In genomic region chr9:36341936-36342577, GRCh38 we compare ENCODE assay signal across 16 cellular contexts. TPM values are rescaled to one million over a fixed set of nuclear protein-coding genes. Genes with fewer than 3 reads are reported as not detected.
A peak's percentile ranks its signal among the peaks of the same experiment; 100 is the strongest.
DNase-seq lines count a peak whose midpoint lies in the region; ATAC-seq and TF ChIP-seq lines count a peak whose summit lies in the region.
"Had no signal": no experiment of that assay in that cellular context is flagged by ENCODE, and none has a peak within 500 bp of the region (broad histone marks: within the 10 kb centered on the region; RNA-seq: fewer than 3 reads in every experiment).

No MANE protein-coding gene starts in this region.

- TF ChIP-seq POLR2A in esophagus muscularis mucosa (IDR thresholded peaks at IDR 0.05; ENCODE audit: low read depth): no peak

- H3K4me3 Mint-ChIP-seq in T-helper 2 cell treated with Interferon-gamma antibody and Interleukin-4, amounts not matched to agents 5 μg/mL and 100 μg/mL, for 36 hours: no peak overlapping the region
- H3K4me3 Mint-ChIP-seq: HFFc6, IgD-negative memory B cell, WTC11 had no signal

- H3K27me3 ChIP-seq in esophagus muscularis mucosa: no peaks in the 10 kb centered on the region
- H3K27me3 ChIP-seq in PC-3 (ENCODE audit: low read length): no peaks in the 10 kb centered on the region

- H3K4me3 ChIP-seq in GM12865 (ENCODE audit: low read depth, low read length): no peak overlapping the region
- H3K4me3 ChIP-seq in esophagus muscularis mucosa: no peak overlapping the region
- H3K4me3 ChIP-seq in PC-3 (ENCODE audit: low read length): no peak overlapping the region
- H3K4me3 ChIP-seq: PC-9 had no signal

- H4K20me1 ChIP-seq in PC-3 (ENCODE audit: low read length): no peaks in the 10 kb centered on the region

- no peaks in the 10 kb centered on the region for H3F3A ChIP-seq in PC-3 (ENCODE audit: low read length, unreplicated experiment)

- H3K27ac ChIP-seq in esophagus muscularis mucosa (replicated peaks in 1 of 4): no peak overlapping the region
- H3K27ac ChIP-seq in PC-3 (ENCODE audit: low read length): no peak overlapping the region
- H3K27ac ChIP-seq: C4-2B, PC-9 had no signal

- CTCF ChIA-PET in PC-3 (lab: Charles Lee): no interaction called here

- H3K27me3 Mint-ChIP-seq in T-helper 2 cell treated with Interferon-gamma antibody and Interleukin-4, amounts not matched to agents 5 μg/mL and 100 μg/mL, for 36 hours (ENCODE audit: low read depth): no peaks in the 10 kb centered on the region
- H3K27me3 Mint-ChIP-seq: IgD-negative memory B cell had no signal

- TF ChIP-seq EP300 in esophagus muscularis mucosa (IDR thresholded peaks at IDR 0.05): no peak

- intact Hi-C loops in esophagus muscularis mucosa (cut with DNase I) (no loop called here), PC-3 (cut with micrococcal nuclease) (no loop called here)

- H3K4me1 ChIP-seq in esophagus muscularis mucosa (peaks cover 0 to 9% (median 0%) of the 10 kb centered on the region in 4 donors), PC-3 (ENCODE audit: insufficient read depth, low read length) (no peaks in the 10 kb centered on the region)

- peak; percentile 55 for DNase-seq in GM12865 (ENCODE audit: low read depth)
- peak; percentile 17 for DNase-seq in T-helper 2 cell treated with Interferon-gamma antibody and Interleukin-4, amounts not matched to agents 5 μg/mL and 100 μg/mL, for 36 hours (ENCODE audit: low spot score)
- DNase-seq in lung microvascular endothelial cell (ENCODE audit: low read depth in 2 of 2): peak; percentile 21 to 39
- no peak for DNase-seq in kidney glomerular epithelial cell (lab: John Stamatoyannopoulos, UW)
- DNase-seq in esophagus muscularis mucosa (ENCODE audit: extremely low spot score): no peak
- no peak for DNase-seq in Kasumi-1 (lab: John Stamatoyannopoulos, UW)
- DNase-seq in PC-3: no peak
- DNase-seq: activated effector memory CD4-positive, alpha-beta T cell treated with Interleukin-2 at 50 U/mL for 16 hours; effector memory CD4-positive, alpha-beta T cell; foreskin melanocyte; HFFc6; PC-9 had no signal

- 85% methylated on average over 3 of the region's 3 CpGs for WGBS in esophagus muscularis mucosa

- no TSS peak for BruUV-seq in PC-3 (replicated peaks; lab: Mats Ljungman, UMichigan)

- peaks cover 18% of the 10 kb centered on the region for H3K4me1 Mint-ChIP-seq in T-helper 2 cell treated with Interferon-gamma antibody and Interleukin-4, amounts not matched to agents 5 μg/mL and 100 μg/mL, for 36 hours (ENCODE audit: low read depth)
- H3K4me1 Mint-ChIP-seq: IgD-negative memory B cell had no signal

- peaks cover 8 to 96% (median 60%) of the 10 kb centered on the region in 4 donors for H3K36me3 ChIP-seq in esophagus muscularis mucosa
- H3K36me3 ChIP-seq in PC-3 (ENCODE audit: low read depth, low read length): peaks cover 11% of the 10 kb centered on the region

- H3K9me2 ChIP-seq in PC-3 (replicated peaks; ENCODE audit: low read length): no peaks in the 10 kb centered on the region

- H3K9me3 Mint-ChIP-seq in T-helper 2 cell treated with Interferon-gamma antibody and Interleukin-4, amounts not matched to agents 5 μg/mL and 100 μg/mL, for 36 hours: no peaks in the 10 kb centered on the region
- H3K9me3 Mint-ChIP-seq: HFFc6, IgD-negative memory B cell, WTC11 had no signal

- no peak overlapping the region for H3K9ac ChIP-seq in PC-3 (ENCODE audit: low read length)

- H3K9me3 ChIP-seq in esophagus muscularis mucosa: no peaks in the 10 kb centered on the region
- H3K9me3 ChIP-seq in PC-3 (ENCODE audit: low read length): no peaks in the 10 kb centered on the region

- POLR2A ChIA-PET in PC-3 (lab: Charles Lee; ENCODE audit: unreplicated experiment): no interaction called here

- no peaks in the 10 kb centered on the region for H3K79me2 ChIP-seq in PC-3 (ENCODE audit: low read length)

- H3K4me2 ChIP-seq in PC-3 (ENCODE audit: low read length): no peak overlapping the region
- H3K4me2 ChIP-seq: PC-9 had no signal

- H3K27ac Mint-ChIP-seq in T-helper 2 cell treated with Interferon-gamma antibody and Interleukin-4, amounts not matched to agents 5 μg/mL and 100 μg/mL, for 36 hours: peak overlapping the region; percentile 80
- H3K27ac Mint-ChIP-seq: HFFc6, WTC11 had no signal

- H2AFZ ChIP-seq in PC-3 (ENCODE audit: low read length): no peak overlapping the region
- H2AFZ ChIP-seq: PC-9 had no signal

- peak; percentile 64 for ATAC-seq in GM19351 (IDR thresholded peaks at IDR 0.05; ENCODE audit: unreplicated experiment)
- no peak for ATAC-seq in PC-3
- ATAC-seq: WTC11 had no signal

- peaks cover 59% of the 10 kb centered on the region for H3K36me3 Mint-ChIP-seq in T-helper 2 cell treated with Interferon-gamma antibody and Interleukin-4, amounts not matched to agents 5 μg/mL and 100 μg/mL, for 36 hours (ENCODE audit: low read depth)

- no peak for TF ChIP-seq CTCF in GM12865 (IDR thresholded peaks at IDR 0.05; ENCODE audit: insufficient read depth, low read depth, low read length, missing control alignments)
- TF ChIP-seq CTCF in esophagus muscularis mucosa (IDR thresholded peaks at IDR 0.05): no peak
- TF ChIP-seq CTCF in PC-3 (conservative IDR thresholded peaks at IDR 0.05; ENCODE audit: low read depth, low read length): no peak

RNA-seq across cellular contexts. Expression of gene RNF38, which starts 58.0 kb away (rescaled TPM):
- total RNA-seq in lung microvascular endothelial cell (17.2 and 21.0 TPM in 2 replicates), esophagus muscularis mucosa (10 to 100 TPM; 40.7 to 63.1 (median 49.1) TPM), PC-3 (2014; rRNA removed) (4.3 and 9.4 TPM in 2 replicates)

Comparison
In these comparisons a context has a peak if more than half of its experiments do, and no peak if none do; other contexts are left out.
1. DNase-seq: peak in GM12865 (single experiment), T-helper 2 cell treated with Interferon-gamma antibody and Interleukin-4, amounts not matched to agents 5 μg/mL and 100 μg/mL, for 36 hours (single experiment) and lung microvascular endothelial cell (2 of 2); none in kidney glomerular epithelial cell (single experiment), esophagus muscularis mucosa (single experiment), Kasumi-1 (0 of 2) and PC-3 (single experiment).